Comparison of ENCODE assay signal across 1 cellular context in genomic region chr11:46435679-46436078, GRCh38.
TF ChIP-seq lines count a peak whose summit lies in the region.

No MANE protein-coding gene starts in this region.

TF ChIP-seq in GM23338, 12 proteins besides CTCF, POLR2A, EP300 and RAD21 (continued from another document):
- TF ChIP-seq REST (IDR thresholded peaks at IDR 0.05; ENCODE audit: unreplicated experiment) = no peak
- TF ChIP-seq JUNB (IDR thresholded peaks at IDR 0.05; ENCODE audit: unreplicated experiment) = no peak
- no peak for TF ChIP-seq ZNF462 (CRISPR knock-in tag; IDR thresholded peaks at IDR 0.05)
- no peak for TF ChIP-seq POLR2AphosphoS5 (IDR thresholded peaks at IDR 0.05; ENCODE audit: low read depth)
- no peak for TF ChIP-seq ZNF331 (CRISPR knock-in tag; IDR thresholded peaks at IDR 0.05; ENCODE audit: low read depth)
- no peak for TF ChIP-seq EZH2phosphoT487 (IDR thresholded peaks at IDR 0.05; ENCODE audit: unreplicated experiment)
- no peak for TF ChIP-seq ZNF114 (CRISPR knock-in tag; IDR thresholded peaks at IDR 0.05)
- TF ChIP-seq STAT1 (IDR thresholded peaks at IDR 0.05; ENCODE audit: unreplicated experiment) = no peak
